17 cellular contexts compared by ENCODE assay signal in the genomic region with DNA sequence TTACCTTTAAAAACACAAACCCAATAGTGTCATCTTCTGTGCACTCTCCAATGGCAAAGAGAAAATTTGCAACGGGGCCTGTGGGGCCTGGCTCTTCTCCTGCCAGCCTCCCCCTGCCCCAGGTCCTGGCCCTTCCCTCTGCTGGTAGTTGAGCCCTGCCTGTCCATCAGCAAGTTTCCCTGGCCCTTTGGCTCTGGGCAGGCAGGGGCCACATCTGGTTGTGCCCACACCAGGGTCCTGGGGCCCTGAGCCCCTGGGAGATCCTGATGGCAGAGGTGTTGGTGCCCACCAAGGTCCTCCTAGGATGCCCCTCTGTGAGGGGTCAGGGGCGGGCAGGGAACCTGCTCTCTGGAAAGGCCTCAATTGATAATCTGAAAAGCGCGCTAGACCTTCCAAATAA.
"Had no signal": no experiment of that assay in that cellular context is flagged by ENCODE, and none has a peak within 500 bp of the region (broad histone marks: within the 10 kb centered on the region; RNA-seq: fewer than 3 reads in every experiment).

No MANE protein-coding gene starts in this region.

- H3K4me1 ChIP-seq: colonic mucosa, gastrocnemius medialis, heart right ventricle, left lung, lower lobe of right lung had no signal

- H3K9me3 ChIP-seq: colonic mucosa, lower lobe of right lung had no signal

- DNase-seq: colonic mucosa; effector CD8-positive, alpha-beta T cell; effector memory CD8-positive, alpha-beta T cell; foreskin fibroblast; foreskin melanocyte; gastrocnemius medialis; glutamatergic neuron; heart right ventricle; hippocampal formation; left cardiac atrium; left lung; left ventricle myocardium superior; lower lobe of right lung; mesenchymal stem cell; midbrain; naive thymus-derived CD4-positive, alpha-beta T cell had no signal

- ATAC-seq: effector memory CD8-positive, alpha-beta T cell; left cardiac atrium; left lung; left ventricle myocardium superior; lower lobe of right lung; naive thymus-derived CD4-positive, alpha-beta T cell had no signal

- H3K4me3 ChIP-seq: colonic mucosa, esophagus muscularis mucosa, gastrocnemius medialis, heart right ventricle, left lung, lower lobe of right lung had no signal

- H3K27ac ChIP-seq: colonic mucosa, esophagus muscularis mucosa, gastrocnemius medialis, heart right ventricle, left lung, lower lobe of right lung had no signal

- H3K36me3 ChIP-seq: colonic mucosa, esophagus muscularis mucosa, gastrocnemius medialis, heart right ventricle, left lung, lower lobe of right lung had no signal

- H3K27me3 ChIP-seq: colonic mucosa, esophagus muscularis mucosa, gastrocnemius medialis, left lung had no signal
